Comparison of ENCODE assay signal across 13 cellular contexts in genomic region chr15:77577350-77577749, GRCh38. TPM values are rescaled to one million over a fixed set of nuclear protein-coding genes. Genes with fewer than 3 reads are reported as not detected.
A peak's percentile ranks its signal among the peaks of the same experiment; 100 is the strongest.
DNase-seq lines count a peak whose midpoint lies in the region; ATAC-seq and TF ChIP-seq lines count a peak whose summit lies in the region.
"Had no signal": no experiment of that assay in that cellular context is flagged by ENCODE, and none has a peak within 500 bp of the region (broad histone marks: within the 10 kb centered on the region; RNA-seq: fewer than 3 reads in every experiment).

No MANE protein-coding gene starts in this region.

- DNase-seq in G401 (ENCODE audit: low spot score) (peak; percentile 22), head of caudate nucleus (peak; percentile 49 to 89 (median 75)), posterior cingulate gyrus (peak; percentile 58 to 97 (median 70)), ACHN (no peak), erythroblast (lab: John Stamatoyannopoulos, UW) (no peak)
- DNase-seq: activated CD4-positive, alpha-beta T cell treated with anti-CD3 and anti-CD28 coated beads, Interleukin-2, amount 50 U/mL, for 1 hour; activated T-cell treated with anti-CD3 and anti-CD28 coated beads, Interleukin-2, amount 50 U/mL, for 48 hours; CD4-positive, CD25-positive, alpha-beta regulatory T cell; Peyer's patch; transverse colon had no signal

- ATAC-seq in SK-N-SH treated with all-trans-retinoic acid at 6 μM for 48 hours (peak; percentile 41; the same call in 1 of the 3 replicates), GM21717 (IDR thresholded peaks at IDR 0.05; ENCODE audit: unreplicated experiment) (no peak), GM21515 (IDR thresholded peaks at IDR 0.05; ENCODE audit: unreplicated experiment) (no peak)

- intact Hi-C loops in head of caudate nucleus (cut with DNase I): no loop called here
- intact Hi-C loops in posterior cingulate gyrus (cut with DNase I): loop anchor here (5.0 kb wide), 1 partner anchor 55 kb away; the partner anchor contains the start of gene LINGO1

- TF ChIP-seq POLR2A in erythroblast (IDR thresholded peaks at IDR 0.05; ENCODE audit: low read length): no peak

- in situ Hi-C loops in G401 (cut with HindIII; ENCODE audit: low sequenced_read_pairs) (no loop called here), ACHN (cut with HindIII; ENCODE audit: low pct_ligation_motif_present, low pct_unique_long_range_greater_than_20kb, low sequenced_read_pairs) (no loop called here)

TF ChIP-seq in SK-N-SH treated with all-trans-retinoic acid at 6 μM for 48 hours, 23 proteins besides CTCF, POLR2A, EP300 and RAD21:
- TF ChIP-seq SNAI2 (CRISPR knock-in tag; IDR thresholded peaks at IDR 0.05) (no peak), CSDC2 (CRISPR knock-in tag; IDR thresholded peaks at IDR 0.05) (no peak), TCF4 (CRISPR knock-in tag; IDR thresholded peaks at IDR 0.05; ENCODE audit: borderline replicate concordance) (no peak), ISL1 (CRISPR knock-in tag; IDR thresholded peaks at IDR 0.05) (no peak), ZNF8 (CRISPR knock-in tag; IDR thresholded peaks at IDR 0.05) (no peak)

RNA-seq across cellular contexts. Expression of gene LINGO1, which starts 55.4 kb away (rescaled TPM):
- total RNA-seq in G401 (2014; rRNA removed; shearing (Covaris generic)): 8.8 and 16.0 TPM in 2 replicates
- total RNA-seq: CD4-positive, CD25-positive, alpha-beta regulatory T cell had no signal

Comparison
In these comparisons a context has a peak if more than half of its experiments do, and no peak if none do; other contexts are left out.
1. DNase-seq: peak in G401 (single experiment), head of caudate nucleus (42 of 42) and posterior cingulate gyrus (10 of 10); none in ACHN (single experiment) and erythroblast (0 of 2).